23 cellular contexts compared by ENCODE assay signal in genomic region chr3:48934333-48934991, GRCh38.
"Had no signal": no experiment of that assay in that cellular context is flagged by ENCODE, and none has a peak within 500 bp of the region (broad histone marks: within the 10 kb centered on the region; RNA-seq: fewer than 3 reads in every experiment).

No MANE protein-coding gene starts in this region.

- H3K9me3 ChIP-seq: mucosa of descending colon, neutrophil, stomach, upper lobe of left lung had no signal

- H2AFZ ChIP-seq: parathyroid adenoma had no signal

- H3K27ac ChIP-seq: epithelial cell of prostate, neutrophil, parathyroid adenoma, stomach, upper lobe of left lung had no signal

- H3K4me3 Mint-ChIP-seq: activated B cell treated with CpG ODN at 0.5 μM for 24 hours; activated CD4-positive, alpha-beta memory T cell treated with anti-CD3 and anti-CD28 coated beads for 36 hours; activated naive CD4-positive, alpha-beta T cell treated with anti-CD3 and anti-CD28 coated beads for 36 hours; activated naive CD8-positive, alpha-beta T cell treated with anti-CD3 and anti-CD28 coated beads, Interleukin-2, amount 50 U/mL, for 24 hours; brain; endodermal cell; memory B cell; naive thymus-derived CD8-positive, alpha-beta T cell had no signal

- H3K27me3 ChIP-seq: neutrophil, stomach, upper lobe of left lung had no signal

- H3K27ac Mint-ChIP-seq: activated B cell treated with CpG ODN at 0.5 μM for 24 hours; activated CD4-positive, alpha-beta memory T cell treated with anti-CD3 and anti-CD28 coated beads for 36 hours; activated naive CD4-positive, alpha-beta T cell treated with anti-CD3 and anti-CD28 coated beads for 36 hours; brain; endodermal cell had no signal

- H3K4me1 Mint-ChIP-seq: endodermal cell had no signal

- H3K9ac ChIP-seq: parathyroid adenoma had no signal

- H3K9me3 Mint-ChIP-seq: activated B cell treated with CpG ODN at 0.5 μM for 24 hours; activated CD4-positive, alpha-beta memory T cell treated with anti-CD3 and anti-CD28 coated beads for 36 hours; activated naive CD4-positive, alpha-beta T cell treated with anti-CD3 and anti-CD28 coated beads for 36 hours; activated naive CD8-positive, alpha-beta T cell treated with anti-CD3 and anti-CD28 coated beads, Interleukin-2, amount 50 U/mL, for 24 hours; memory B cell; naive thymus-derived CD8-positive, alpha-beta T cell had no signal

- ATAC-seq: activated naive CD8-positive, alpha-beta T cell treated with anti-CD3 and anti-CD28 coated beads, Interleukin-2, amount 50 U/mL, for 24 hours; mucosa of descending colon; naive thymus-derived CD8-positive, alpha-beta T cell had no signal

- H3K27me3 Mint-ChIP-seq: activated B cell treated with CpG ODN at 0.5 μM for 24 hours; activated CD4-positive, alpha-beta memory T cell treated with anti-CD3 and anti-CD28 coated beads for 36 hours; activated naive CD8-positive, alpha-beta T cell treated with anti-CD3 and anti-CD28 coated beads, Interleukin-2, amount 50 U/mL, for 24 hours; brain; memory B cell; naive thymus-derived CD8-positive, alpha-beta T cell had no signal

- H3K4me3 ChIP-seq: mucosa of descending colon, stomach, upper lobe of left lung had no signal

- DNase-seq: activated B cell treated with CpG ODN at 0.5 μM for 24 hours; activated CD4-positive, alpha-beta memory T cell treated with anti-CD3 and anti-CD28 coated beads for 36 hours; activated CD4-positive, alpha-beta T cell treated with anti-CD3 and anti-CD28 coated beads for 4 hours; activated naive CD4-positive, alpha-beta T cell treated with anti-CD3 and anti-CD28 coated beads for 36 hours; activated naive CD8-positive, alpha-beta T cell treated with anti-CD3 and anti-CD28 coated beads, Interleukin-2, amount 50 U/mL, for 24 hours; activated T-cell treated with anti-CD3 and anti-CD28 coated beads, Interleukin-2, amount 50 U/mL, for 1 hour; anterior cingulate cortex; central memory CD4-positive, alpha-beta T cell; endodermal cell; foreskin fibroblast; hypothalamus; mucosa of descending colon; naive thymus-derived CD8-positive, alpha-beta T cell; small intestine; stimulated activated CD4-positive, alpha-beta T cell treated with anti-CD3 and anti-CD28 coated beads, Interleukin-15, amount 100 ng/mL, for 24 hours; stimulated activated CD4-positive, alpha-beta T cell treated with anti-CD3 and anti-CD28 coated beads, Interleukin-4, amount 100 ng/mL, for 1 hour; stomach; upper lobe of left lung had no signal
